In the genomic region with DNA sequence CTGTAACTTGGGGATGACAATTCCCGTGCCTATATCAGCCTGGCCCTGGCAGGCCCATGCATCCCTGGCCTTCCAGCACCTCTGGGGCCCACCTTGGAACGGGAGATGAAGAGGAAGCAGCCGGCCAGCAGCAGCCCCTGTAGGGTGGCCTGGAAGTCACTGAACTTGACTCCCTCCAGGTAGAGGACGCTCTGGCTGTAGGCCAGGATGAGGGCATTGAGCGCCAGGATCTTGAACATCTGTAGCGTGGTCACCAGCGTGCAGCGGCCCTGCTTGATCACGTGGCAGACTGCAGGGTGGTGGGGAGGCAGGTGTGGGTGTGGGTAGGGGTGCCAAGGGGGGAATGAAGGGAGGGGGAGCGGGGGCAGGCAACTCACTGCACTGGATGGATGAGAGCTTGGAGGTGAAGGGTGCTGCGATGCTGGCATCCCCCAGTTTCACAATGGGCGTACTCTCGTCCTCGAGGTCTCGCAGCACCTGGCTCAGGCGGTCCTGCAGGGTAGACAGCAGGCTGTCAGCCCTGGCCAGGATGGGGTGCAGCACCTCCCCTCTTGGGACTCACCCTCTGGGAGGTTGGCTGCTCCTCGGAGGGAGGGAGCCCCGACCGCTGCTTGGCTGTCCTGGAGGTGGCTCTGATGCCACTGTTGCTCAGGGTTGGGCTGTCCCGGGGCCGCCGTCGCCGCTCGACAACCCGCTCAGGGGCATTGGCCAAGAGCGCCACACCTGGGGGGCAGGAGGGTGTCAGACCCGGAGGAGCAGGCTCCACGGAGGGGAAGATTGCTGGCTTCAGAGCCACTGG, we compare ENCODE assay signal across 31 cellular contexts.
"Had no signal": no experiment of that assay in that cellular context is flagged by ENCODE, and none has a peak within 500 bp of the region (broad histone marks: within the 10 kb centered on the region; RNA-seq: fewer than 3 reads in every experiment).

No MANE protein-coding gene starts in this region.

- H3K9me3 Mint-ChIP-seq: activated CD4-positive, alpha-beta memory T cell treated with anti-CD3 and anti-CD28 coated beads for 36 hours; activated CD4-positive, alpha-beta T cell treated with anti-CD3 and anti-CD28 coated beads, Interleukin-2, amount 10 ng/mL, durations not matched to agents 7 days and 5 days; activated naive CD8-positive, alpha-beta T cell treated with anti-CD3 and anti-CD28 coated beads, Interleukin-2, amount 10 ng/mL, durations not matched to agents 7 days and 5 days; activated T-cell treated with anti-CD3 and anti-CD28 coated beads, Interleukin-2, amount 50 U/mL, for 4 hours; T-helper 1 cell treated with Interleukin-12 subunit alpha and Interleukin-12 subunit beta and Interleukin-4 antibody, amounts not matched to agents 30 μg/mL and 1 μg/mL, for 36 hours; WTC11 had no signal

- H3K4me3 Mint-ChIP-seq: activated CD4-positive, alpha-beta memory T cell treated with anti-CD3 and anti-CD28 coated beads for 36 hours; activated CD4-positive, alpha-beta T cell treated with anti-CD3 and anti-CD28 coated beads, Interleukin-2, amount 10 ng/mL, durations not matched to agents 7 days and 5 days; activated naive CD8-positive, alpha-beta T cell treated with anti-CD3 and anti-CD28 coated beads, Interleukin-2, amount 10 ng/mL, durations not matched to agents 7 days and 5 days; activated T-cell treated with anti-CD3 and anti-CD28 coated beads, Interleukin-2, amount 50 U/mL, for 4 hours; T-helper 1 cell treated with Interleukin-12 subunit alpha and Interleukin-12 subunit beta and Interleukin-4 antibody, amounts not matched to agents 30 μg/mL and 1 μg/mL, for 36 hours; WTC11 had no signal

- H3K4me3 ChIP-seq: adrenal gland, breast epithelium, MG63, SJSA1 had no signal

- H3K27me3 ChIP-seq: adrenal gland, breast epithelium, MG63, SJSA1 had no signal

- H3K4me1 ChIP-seq: breast epithelium had no signal

- H3K27me3 Mint-ChIP-seq: activated CD4-positive, alpha-beta memory T cell treated with anti-CD3 and anti-CD28 coated beads for 36 hours; activated CD4-positive, alpha-beta T cell treated with anti-CD3 and anti-CD28 coated beads, Interleukin-2, amount 10 ng/mL, durations not matched to agents 7 days and 5 days; activated naive CD8-positive, alpha-beta T cell treated with anti-CD3 and anti-CD28 coated beads, Interleukin-2, amount 10 ng/mL, durations not matched to agents 7 days and 5 days had no signal

- H3K27ac Mint-ChIP-seq: activated CD4-positive, alpha-beta memory T cell treated with anti-CD3 and anti-CD28 coated beads for 36 hours; activated CD4-positive, alpha-beta T cell treated with anti-CD3 and anti-CD28 coated beads, Interleukin-2, amount 10 ng/mL, durations not matched to agents 7 days and 5 days; activated naive CD8-positive, alpha-beta T cell treated with anti-CD3 and anti-CD28 coated beads, Interleukin-2, amount 10 ng/mL, durations not matched to agents 7 days and 5 days; T-helper 1 cell treated with Interleukin-12 subunit alpha and Interleukin-12 subunit beta and Interleukin-4 antibody, amounts not matched to agents 30 μg/mL and 1 μg/mL, for 36 hours; WTC11 had no signal

- DNase-seq: activated CD4-positive, alpha-beta memory T cell treated with anti-CD3 and anti-CD28 coated beads for 36 hours; activated CD4-positive, alpha-beta T cell treated with anti-CD3 and anti-CD28 coated beads, Interleukin-2, amount 10 ng/mL, durations not matched to agents 7 days and 5 days; activated CD4-positive, CD25-positive, alpha-beta regulatory T cell treated with anti-CD3 and anti-CD28 coated beads, Interleukin-2, amount 50 U/mL, for 72 hours; activated CD8-positive, alpha-beta memory T cell treated with anti-CD3 and anti-CD28 coated beads for 24 hours; activated naive CD4-positive, alpha-beta T cell; activated naive CD8-positive, alpha-beta T cell treated with anti-CD3 and anti-CD28 coated beads, Interleukin-2, amount 10 ng/mL, durations not matched to agents 7 days and 5 days; activated T-cell treated with anti-CD3 and anti-CD28 coated beads, Interleukin-2, amount 50 U/mL, for 4 hours; anterior cingulate cortex; MG63; MV-4-11; NCI-H1092 treated with DMSO at 0.1 percent for 48 hours; NCI-H1417 treated with DMSO at 0.1 percent for 48 hours; NCI-H1694; NCI-H2029; NCI-H2107; NCI-H2171 treated with DMSO at 0.1 percent for 48 hours; NCI-H226; NCI-H510A; NCI-H69; NK-92 treated with Interleukin-12 subunit alpha and Interleukin-12 subunit beta, amount 100 ng/mL, for 24 hours; OCI-M1; RPMI8226; SHP77; T-helper 9 cell had no signal

- ATAC-seq: activated T-cell treated with anti-CD3 and anti-CD28 coated beads, Interleukin-2, amount 50 U/mL, for 4 hours; Panc1; SK-N-SH treated with all-trans-retinoic acid at 6 μM for 48 hours; WTC11 had no signal

- H3K9me3 ChIP-seq: adrenal gland, breast epithelium, MG63, SJSA1 had no signal

- H3K27ac ChIP-seq: adrenal gland, breast epithelium, SJSA1 had no signal
